ENCODE assay signal across 19 cellular contexts in genomic region chr17:64787921-64788271, GRCh38.
"Had no signal": no experiment of that assay in that cellular context is flagged by ENCODE, and none has a peak within 500 bp of the region (broad histone marks: within the 10 kb centered on the region; RNA-seq: fewer than 3 reads in every experiment).

No MANE protein-coding gene starts in this region.

- H3K27me3 Mint-ChIP-seq: activated B cell treated with CpG ODN at 0.5 μM for 24 hours; activated CD4-positive, alpha-beta T cell treated with anti-CD3 and anti-CD28 coated beads, Interleukin-2, amount 10 ng/mL, durations not matched to agents 7 days and 5 days; activated CD8-positive, alpha-beta memory T cell treated with anti-CD3 and anti-CD28 coated beads, Interleukin-2, amount 10 ng/mL, durations not matched to agents 7 days and 5 days; naive thymus-derived CD4-positive, alpha-beta T cell had no signal

- DNase-seq: activated B cell treated with CpG ODN at 0.5 μM for 24 hours; activated CD4-positive, alpha-beta T cell treated with anti-CD3 and anti-CD28 coated beads, Interleukin-2, amount 10 ng/mL, durations not matched to agents 7 days and 5 days; activated CD8-positive, alpha-beta memory T cell treated with anti-CD3 and anti-CD28 coated beads, Interleukin-2, amount 10 ng/mL, durations not matched to agents 7 days and 5 days; activated naive CD4-positive, alpha-beta T cell treated with Interleukin-2 at 50 U/mL for 16 hours; activated T-cell treated with anti-CD3 and anti-CD28 coated beads, Interleukin-2, amount 50 U/mL, for 4 hours; adrenal gland; effector CD4-positive, alpha-beta T cell; hypothalamus; midbrain; naive thymus-derived CD4-positive, alpha-beta T cell; right cardiac atrium; stimulated activated CD4-positive, alpha-beta T cell treated with anti-CD3 and anti-CD28 coated beads, Interleukin-1b, Interleukin-23, amount 100 ng/mL, for 48 hours; stimulated activated naive CD8-positive, alpha-beta T cell treated with anti-CD3 and anti-CD28 coated beads, Interleukin-15, Interleukin-2, amounts not matched to agents 100 U/mL and 50 U/mL, for 24 hours; T-helper 2 cell had no signal

- H3K4me3 ChIP-seq: adrenal gland, coronary artery, lung, spleen had no signal

- FAIRE-seq: TTC549, urothelium cell line had no signal

- H3K4me3 Mint-ChIP-seq: activated B cell treated with CpG ODN at 0.5 μM for 24 hours; activated CD4-positive, alpha-beta T cell treated with anti-CD3 and anti-CD28 coated beads, Interleukin-2, amount 10 ng/mL, durations not matched to agents 7 days and 5 days; activated CD8-positive, alpha-beta memory T cell treated with anti-CD3 and anti-CD28 coated beads, Interleukin-2, amount 10 ng/mL, durations not matched to agents 7 days and 5 days; activated T-cell treated with anti-CD3 and anti-CD28 coated beads, Interleukin-2, amount 50 U/mL, for 4 hours; naive thymus-derived CD4-positive, alpha-beta T cell had no signal

- ATAC-seq: activated CD8-positive, alpha-beta memory T cell treated with anti-CD3 and anti-CD28 coated beads, Interleukin-2, amount 10 ng/mL, durations not matched to agents 7 days and 5 days; activated T-cell treated with anti-CD3 and anti-CD28 coated beads, Interleukin-2, amount 50 U/mL, for 4 hours; naive thymus-derived CD4-positive, alpha-beta T cell; right cardiac atrium; stimulated activated naive CD8-positive, alpha-beta T cell treated with anti-CD3 and anti-CD28 coated beads, Interleukin-15, Interleukin-2, amounts not matched to agents 100 U/mL and 50 U/mL, for 24 hours had no signal

- H3K9me3 Mint-ChIP-seq: activated B cell treated with CpG ODN at 0.5 μM for 24 hours; activated CD4-positive, alpha-beta T cell treated with anti-CD3 and anti-CD28 coated beads, Interleukin-2, amount 10 ng/mL, durations not matched to agents 7 days and 5 days; activated T-cell treated with anti-CD3 and anti-CD28 coated beads, Interleukin-2, amount 50 U/mL, for 4 hours; naive thymus-derived CD4-positive, alpha-beta T cell had no signal

- H3K27me3 ChIP-seq: adrenal gland, spleen had no signal

- H3K4me1 ChIP-seq: adrenal gland had no signal

- H3K9me3 ChIP-seq: adrenal gland, spleen had no signal

- H3K27ac Mint-ChIP-seq: activated B cell treated with CpG ODN at 0.5 μM for 24 hours; activated CD4-positive, alpha-beta T cell treated with anti-CD3 and anti-CD28 coated beads, Interleukin-2, amount 10 ng/mL, durations not matched to agents 7 days and 5 days; activated CD8-positive, alpha-beta memory T cell treated with anti-CD3 and anti-CD28 coated beads, Interleukin-2, amount 10 ng/mL, durations not matched to agents 7 days and 5 days had no signal

- H3K27ac ChIP-seq: adrenal gland, coronary artery, spleen had no signal
